In the genomic region with DNA sequence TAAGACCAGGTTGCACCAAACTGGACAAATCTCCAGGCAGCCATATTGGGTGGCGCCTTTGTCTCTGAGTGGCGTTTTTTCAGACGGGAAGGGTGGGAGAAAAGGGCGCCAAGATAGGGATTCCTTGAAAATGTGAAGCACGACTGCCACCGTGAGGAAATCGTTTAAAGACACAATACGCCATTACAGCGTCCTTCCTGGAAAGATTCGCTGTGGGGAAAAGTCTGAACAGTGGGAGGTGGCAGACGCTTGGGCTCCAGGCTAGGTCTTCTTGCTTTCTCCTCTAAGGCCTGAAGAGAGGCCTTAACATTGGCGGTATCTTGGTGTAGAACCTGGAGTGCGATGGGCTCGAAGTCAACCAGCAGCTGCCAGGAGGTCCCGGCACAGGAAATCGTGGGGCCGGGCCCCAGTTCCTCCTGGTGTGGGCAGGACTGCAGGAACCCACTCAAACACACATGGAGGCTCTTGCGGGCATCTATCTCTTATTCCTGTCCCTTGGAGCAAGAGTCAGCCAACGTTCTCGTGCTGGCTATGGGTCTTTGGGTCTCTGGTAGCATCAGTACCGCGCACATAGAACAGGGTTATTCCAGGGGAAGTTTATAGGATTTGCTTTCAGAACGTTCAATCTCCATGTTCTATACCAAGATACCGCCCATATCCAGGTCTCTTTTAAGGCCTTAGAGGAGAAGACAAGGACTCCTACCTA, we compare ENCODE assay signal across 8 cellular contexts.
DNase-seq lines count a peak whose midpoint lies in the region; ATAC-seq lines count a peak whose summit lies in the region.

No MANE protein-coding gene starts in this region.

- peak overlapping the region in 2 of 3 donors; percentile 74 to 78 for H3K4me3 Mint-ChIP-seq in T-cell
- H3K4me3 Mint-ChIP-seq in activated naive CD4-positive, alpha-beta T cell treated with anti-CD3 and anti-CD28 coated beads, Interleukin-2, amount 10 ng/mL, durations not matched to agents 7 days and 5 days, result no peak overlapping the region

- ATAC-seq in GM21576 (IDR thresholded peaks at IDR 0.05; ENCODE audit: unreplicated experiment) (peak; percentile 45), T-cell (replicated peaks in 1 of 4) (peak in 2 of 4 experiments; percentile 68 to 71)

- H3K36me3 Mint-ChIP-seq in T-cell, result no peaks in the 10 kb centered on the region
- H3K36me3 Mint-ChIP-seq in activated naive CD4-positive, alpha-beta T cell treated with anti-CD3 and anti-CD28 coated beads, Interleukin-2, amount 10 ng/mL, durations not matched to agents 7 days and 5 days, result peaks cover 18% of the 10 kb centered on the region

- peak in 9 of 14 donors; percentile 2 to 83 (median 69) for DNase-seq in C1 segment of cervical spinal cord (lab: John Stamatoyannopoulos, UW)
- peak in 15 of 34 experiments; percentile 52 to 85 (median 75) for DNase-seq in T-cell
- DNase-seq in stimulated activated CD4-positive, alpha-beta T cell treated with anti-CD3 and anti-CD28 coated beads, Interleukin-4, amount 100 ng/mL, for 1 hour, result no peak
- DNase-seq in glomerular visceral epithelial cell (ENCODE audit: extremely low spot score), result no peak
- no peak for DNase-seq in activated naive CD4-positive, alpha-beta T cell treated with anti-CD3 and anti-CD28 coated beads, Interleukin-2, amount 10 ng/mL, durations not matched to agents 7 days and 5 days
- no peak for DNase-seq in NCI-H82 (lab: John Stamatoyannopoulos, UW)

- no peaks in the 10 kb centered on the region for H3K27me3 ChIP-seq in layer of hippocampus (ENCODE audit: control insufficient read depth, insufficient read depth, low read length)

- no peaks in the 10 kb centered on the region for H3K27me3 Mint-ChIP-seq in T-cell
- H3K27me3 Mint-ChIP-seq in activated naive CD4-positive, alpha-beta T cell treated with anti-CD3 and anti-CD28 coated beads, Interleukin-2, amount 10 ng/mL, durations not matched to agents 7 days and 5 days, result no peaks in the 10 kb centered on the region

- peak overlapping the region; percentile 90 for H3K27ac ChIP-seq in layer of hippocampus (ENCODE audit: low read depth, low read length)

- peaks cover 0 to 7% (median under 1%) of the 10 kb centered on the region in 3 donors for H3K4me1 Mint-ChIP-seq in T-cell
- H3K4me1 Mint-ChIP-seq in activated naive CD4-positive, alpha-beta T cell treated with anti-CD3 and anti-CD28 coated beads, Interleukin-2, amount 10 ng/mL, durations not matched to agents 7 days and 5 days, result no peaks in the 10 kb centered on the region

- H3K9me3 Mint-ChIP-seq in T-cell, result no peaks in the 10 kb centered on the region
- no peaks in the 10 kb centered on the region for H3K9me3 Mint-ChIP-seq in activated naive CD4-positive, alpha-beta T cell treated with anti-CD3 and anti-CD28 coated beads, Interleukin-2, amount 10 ng/mL, durations not matched to agents 7 days and 5 days

- POLR2A ChIA-PET in T-cell (lab: Charles Lee), result no interaction called here

- CTCF ChIA-PET in T-cell (lab: Charles Lee), result no interaction called here
- CTCF ChIA-PET in activated naive CD4-positive, alpha-beta T cell treated with anti-CD3 and anti-CD28 coated beads, Interleukin-2, amount 10 ng/mL, durations not matched to agents 7 days and 5 days (lab: Charles Lee), result no interaction called here

- peak overlapping the region in 1 of 2 donors; percentile 93 for H3K27ac Mint-ChIP-seq in T-cell
- H3K27ac Mint-ChIP-seq in activated naive CD4-positive, alpha-beta T cell treated with anti-CD3 and anti-CD28 coated beads, Interleukin-2, amount 10 ng/mL, durations not matched to agents 7 days and 5 days, result no peak overlapping the region

Comparison
In these comparisons a context has a peak if more than half of its experiments do, and no peak if none do; other contexts are left out.
1. DNase-seq: peak in C1 segment of cervical spinal cord (9 of 14); none in stimulated activated CD4-positive, alpha-beta T cell treated with anti-CD3 and anti-CD28 coated beads, Interleukin-4, amount 100 ng/mL, for 1 hour (single experiment), glomerular visceral epithelial cell (single experiment), activated naive CD4-positive, alpha-beta T cell treated with anti-CD3 and anti-CD28 coated beads, Interleukin-2, amount 10 ng/mL, durations not matched to agents 7 days and 5 days (single experiment) and NCI-H82 (single experiment).